In the genomic region with DNA sequence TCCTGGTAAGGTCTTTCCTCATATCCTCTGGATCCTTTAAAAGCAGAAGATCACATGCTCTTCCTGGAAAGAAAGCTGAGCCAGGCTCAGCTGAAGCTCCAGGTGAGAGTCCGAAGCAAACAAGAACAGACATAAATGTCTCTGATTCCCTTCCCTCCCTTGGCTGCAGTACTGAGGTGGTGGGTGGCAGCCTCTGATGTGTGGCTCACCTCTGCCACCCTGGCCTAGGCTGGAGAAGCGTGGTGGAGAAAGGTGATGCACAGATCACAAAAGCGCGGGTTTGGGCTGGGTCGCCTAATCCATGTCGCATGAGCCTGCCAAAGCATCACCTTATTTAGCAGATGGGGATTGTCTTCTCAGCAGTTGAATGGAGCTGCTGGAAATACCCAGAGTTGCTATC, we compare ENCODE assay signal across 9 cellular contexts. TPM values are rescaled to one million over a fixed set of nuclear protein-coding genes. Genes with fewer than 3 reads are reported as not detected.
"Had no signal": no experiment of that assay in that cellular context is flagged by ENCODE, and none has a peak within 500 bp of the region (broad histone marks: within the 10 kb centered on the region; RNA-seq: fewer than 3 reads in every experiment).

No MANE protein-coding gene starts in this region.

- H3K27ac Mint-ChIP-seq: IgD-negative memory B cell had no signal

- H3K4me3 ChIP-seq: K562 had no signal

- ATAC-seq: HepG2, K562 had no signal

- H3K27ac ChIP-seq: HL-60 had no signal

- FAIRE-seq: HepG2, HTR-8/SVneo, K562 had no signal

- H3K36me3 Mint-ChIP-seq: IgD-negative memory B cell had no signal

- H3K4me3 Mint-ChIP-seq: IgD-negative memory B cell had no signal

- H3K4me1 Mint-ChIP-seq: IgD-negative memory B cell had no signal

- H3K9me3 Mint-ChIP-seq: IgD-negative memory B cell had no signal

- DNase-seq: IMR-90, KBM-7 had no signal

RNA-seq across cellular contexts. Expression of gene KRT76, which starts 2.8 kb away (rescaled TPM):
- total RNA-seq: HepG2, HT-29, HT1080, IMR-90, K562 had no signal

RNA-seq across cellular contexts. Expression of gene KRT3, which starts 16.0 kb away (rescaled TPM):
- total RNA-seq: HepG2, HT-29, IMR-90, K562 had no signal

RNA-seq across cellular contexts. Expression of gene KRT4, which starts 34.0 kb away (rescaled TPM):
- total RNA-seq: HepG2, HT-29, HT1080, K562 had no signal

RNA-seq across cellular contexts. Expression of gene KRT79, which starts 54.2 kb away (rescaled TPM):
- total RNA-seq: HepG2, HT-29 had no signal
